Comparison of ENCODE assay signal across 18 cellular contexts in genomic region chr6:169934699-169935347, GRCh38.
DNase-seq lines count a peak whose midpoint lies in the region; ATAC-seq and TF ChIP-seq lines count a peak whose summit lies in the region.
"Had no signal": no experiment of that assay in that cellular context is flagged by ENCODE, and none has a peak within 500 bp of the region (broad histone marks: within the 10 kb centered on the region; RNA-seq: fewer than 3 reads in every experiment).

No MANE protein-coding gene starts in this region.

- TF ChIP-seq POLR2A in right lobe of liver (IDR thresholded peaks at IDR 0.05): no peak

- 56% methylated on average over 2 of the region's 22 CpGs for WGBS in right lobe of liver (ENCODE audit: insufficient coverage, low coverage, low lambda C conversion rate, missing lambda C conversion rate)

- CTCF ChIA-PET in Panc1 (lab: Charles Lee): no interaction called here

- peak; percentile 15 for DNase-seq in GM13976 (ENCODE audit: low spot score)
- no peak for DNase-seq in Panc1 (ENCODE audit: low read depth, low spot score)
- DNase-seq in right lobe of liver: no peak
- DNase-seq in NCI-H446 treated with DMSO at 0.1 percent for 48 hours (lab: John Stamatoyannopoulos, UW): no peak
- no peak for DNase-seq in NCI-H226
- DNase-seq: activated CD8-positive, alpha-beta T cell treated with anti-CD3 and anti-CD28 coated beads for 36 hours; amniotic stem cell; BE2C; NCI-H1417; stimulated activated CD4-positive, alpha-beta T cell treated with anti-CD3 and anti-CD28 coated beads, Interleukin-2, amount 100 ng/mL, for 48 hours had no signal

- peak overlapping the region in 1 of 3 donors; percentile 25 for H3K9ac ChIP-seq in skeletal muscle tissue (ENCODE audit: low read depth in 1 of 3, low read length in 3 of 3)
- H3K9ac ChIP-seq: KMS-11 had no signal

- in situ Hi-C loops in GM13976 (cut with MboI; ENCODE audit: low sequenced_read_pairs, unreplicated experiment) (no loop called here), Panc1 (cut with HindIII; ENCODE audit: low pct_unique_long_range_greater_than_20kb, low sequenced_read_pairs) (no loop called here)

- POLR2A ChIA-PET in Panc1 (lab: Charles Lee): no interaction called here

- H3K4me1 ChIP-seq in Panc1 (ENCODE audit: control insufficient read depth, insufficient read depth, low read length) (peaks cover 26% of the 10 kb centered on the region), right lobe of liver (peaks cover 0 to 19% (median 9%) of the 10 kb centered on the region in 4 donors), skeletal muscle tissue (ENCODE audit: control insufficient read depth in 3 of 3, insufficient read depth in 3 of 3, low read length in 3 of 3) (peaks cover 12 to 13% (median 12%) of the 10 kb centered on the region in 3 donors)
- H3K4me1 ChIP-seq: BE2C, HAP-1 had no signal

- TF ChIP-seq CTCF in GM13976 (IDR thresholded peaks at IDR 0.05; ENCODE audit: borderline replicate concordance, control extremely low read depth, extremely low read depth, insufficient read depth, missing control alignments): no peak
- TF ChIP-seq CTCF in Panc1 (IDR thresholded peaks at IDR 0.05): no peak
- no peak for TF ChIP-seq CTCF in right lobe of liver (IDR thresholded peaks at IDR 0.05)

- no peaks in the 10 kb centered on the region for H3K9me3 ChIP-seq in Panc1 (ENCODE audit: control insufficient read depth, insufficient read depth, low read depth, low read length)
- no peaks in the 10 kb centered on the region for H3K9me3 ChIP-seq in right lobe of liver
- no peaks in the 10 kb centered on the region for H3K9me3 ChIP-seq in skeletal muscle tissue (ENCODE audit: control insufficient read depth in 3 of 3, low read length in 3 of 3)
- H3K9me3 ChIP-seq: BE2C, HAP-1, MG63, right atrium auricular region, tibial nerve had no signal

- H3K36me3 ChIP-seq in Panc1 (ENCODE audit: control insufficient read depth, insufficient read depth, low read length): no peaks in the 10 kb centered on the region
- no peaks in the 10 kb centered on the region for H3K36me3 ChIP-seq in right lobe of liver
- H3K36me3 ChIP-seq in skeletal muscle tissue (ENCODE audit: control insufficient read depth in 3 of 3, insufficient read depth in 3 of 3, low read length in 3 of 3): no peaks in the 10 kb centered on the region
- H3K36me3 ChIP-seq: BE2C, HAP-1, MG63, right atrium auricular region, tibial nerve had no signal

- H3K27me3 ChIP-seq in Panc1 (ENCODE audit: control insufficient read depth, insufficient read depth, low read length) (no peaks in the 10 kb centered on the region), right lobe of liver (no peaks in the 10 kb centered on the region), skeletal muscle tissue (ENCODE audit: control insufficient read depth in 3 of 3, insufficient read depth in 3 of 3, low read length in 3 of 3) (peaks cover 9 to 44% (median 11%) of the 10 kb centered on the region in 3 donors)
- H3K27me3 ChIP-seq: BE2C, MG63, right atrium auricular region had no signal

- ATAC-seq in Panc1 (no peak), right lobe of liver (peak in 1 of 4 donors; percentile 3), GM21447 (IDR thresholded peaks at IDR 0.05; ENCODE audit: unreplicated experiment) (no peak), HG02973 (IDR thresholded peaks at IDR 0.05; ENCODE audit: unreplicated experiment) (no peak)
- ATAC-seq: activated CD8-positive, alpha-beta T cell treated with anti-CD3 and anti-CD28 coated beads for 36 hours had no signal

- no TSS peak for BruUV-seq in Panc1 (replicated peaks; lab: Mats Ljungman, UMichigan)

- H3K4me3 ChIP-seq in Panc1 (ENCODE audit: low read depth in 2 of 2, low read length in 2 of 2) (no peak overlapping the region), right lobe of liver (no peak overlapping the region), skeletal muscle tissue (ENCODE audit: low read length in 3 of 3) (peak overlapping the region in 2 of 3 donors; percentile 35 to 60)
- H3K4me3 ChIP-seq: HAP-1, MG63, right atrium auricular region, tibial nerve had no signal

- intact Hi-C loops in Panc1 (cut with micrococcal nuclease; ENCODE audit: unreplicated experiment) (no loop called here), right lobe of liver (cut with DNase I) (no loop called here)

- H3K27ac ChIP-seq in Panc1 (ENCODE audit: low read length) (peak overlapping the region; percentile 77; the same call in 1 of the 2 replicates), right lobe of liver (peak overlapping the region in 2 of 3 donors; percentile 26 to 75), skeletal muscle tissue (ENCODE audit: low read depth, low read length) (no peak overlapping the region)
- H3K27ac ChIP-seq: KMS-11, right atrium auricular region, tibial nerve had no signal

Comparison
In these comparisons a context has a peak if more than half of its experiments do, and no peak if none do; other contexts are left out.
1. H3K4me3 ChIP-seq: peak in skeletal muscle tissue (2 of 3); none in Panc1 (0 of 2) and right lobe of liver (0 of 3).